In genomic region chrX:80808854-80809493, GRCh38 we compare ENCODE assay signal across 8 cellular contexts. TPM values are rescaled to one million over a fixed set of nuclear protein-coding genes. Genes with fewer than 3 reads are reported as not detected.
DNase-seq lines count a peak whose midpoint lies in the region; TF ChIP-seq lines count a peak whose summit lies in the region.

No MANE protein-coding gene starts in this region.

- 0 to 1% methylated on average over 26 of the region's 26 CpGs for WGBS in sigmoid colon, 2 donors

- POLR2A ChIA-PET in RWPE1 (lab: Yijun Ruan, JAX; ENCODE audit: low non-redundant PET) = no interaction called here

- H3K9me3 ChIP-seq in sigmoid colon = no peaks in the 10 kb centered on the region

- intact Hi-C loops in sigmoid colon (cut with DNase I) = loop anchor here (5.0 kb wide), 1 partner anchor 313 kb away; no protein-coding TSS in a partner anchor

- CTCF ChIA-PET in RWPE1 (lab: Yijun Ruan, JAX) = no interaction called here

- H3K27ac ChIP-seq in RWPE1 = peak overlapping the region; percentile 83
- H3K27ac ChIP-seq in sigmoid colon = peak overlapping the region; percentile 86 to 90 (median 88)

- H3K4me3 ChIP-seq in iPS-11a (ENCODE audit: low read depth, low read length) (peak overlapping the region; percentile 57), sigmoid colon (peak overlapping the region; percentile 53 to 72 (median 68))

- TF ChIP-seq CTCF in RWPE1 (conservative IDR thresholded peaks at IDR 0.05; ENCODE audit: low read depth) (no peak), sigmoid colon (IDR thresholded peaks at IDR 0.05) (no peak)

- H3K4me1 ChIP-seq in sigmoid colon = peaks cover 0 to 15% (median 0%) of the 10 kb centered on the region in 4 donors

- no peak for TF ChIP-seq POLR2A in sigmoid colon (IDR thresholded peaks at IDR 0.05)

- no peaks in the 10 kb centered on the region for H3K27me3 ChIP-seq in sigmoid colon

- peak; percentile 17 for DNase-seq in activated gamma-delta T cell treated with Interleukin-2 at 50 U/mL for 16 hours
- DNase-seq in activated gamma-delta T cell (lab: John Stamatoyannopoulos, UW) = no peak
- DNase-seq in RWPE1 (ENCODE audit: low spot score) = peak; percentile 8
- peak in 30 of 56 donors; percentile 0 to 38 (median 10) for DNase-seq in amygdala (lab: John Stamatoyannopoulos, UW)
- peak; percentile 70 for DNase-seq in sigmoid colon
- no peak for DNase-seq in DMS114 treated with DMSO at 0.1 percent for 48 hours (lab: John Stamatoyannopoulos, UW; ENCODE audit: unreplicated experiment)
- DNase-seq in 8988T = no peak

- H3K36me3 ChIP-seq in sigmoid colon = no peaks in the 10 kb centered on the region

- TF ChIP-seq EP300 in sigmoid colon (IDR thresholded peaks at IDR 0.05) = no peak

RNA-seq across cellular contexts. Expression of gene BRWD3, which starts 0.7 kb away (rescaled TPM):
- 10 to 100 TPM; 14.1 to 25.0 (median 17.0) TPM for total RNA-seq in sigmoid colon
- polyA plus RNA-seq in sigmoid colon = 1 to 10 TPM; 3.0 to 6.4 (median 3.9) TPM

Comparison
In these comparisons a context has a peak if more than half of its experiments do, and no peak if none do; other contexts are left out.
1. DNase-seq: peak in activated gamma-delta T cell treated with Interleukin-2 at 50 U/mL for 16 hours (single experiment), RWPE1 (single experiment), amygdala (30 of 56) and sigmoid colon (single experiment); none in activated gamma-delta T cell (single experiment), DMS114 treated with DMSO at 0.1 percent for 48 hours (single experiment) and 8988T (single experiment).